In the genomic region with DNA sequence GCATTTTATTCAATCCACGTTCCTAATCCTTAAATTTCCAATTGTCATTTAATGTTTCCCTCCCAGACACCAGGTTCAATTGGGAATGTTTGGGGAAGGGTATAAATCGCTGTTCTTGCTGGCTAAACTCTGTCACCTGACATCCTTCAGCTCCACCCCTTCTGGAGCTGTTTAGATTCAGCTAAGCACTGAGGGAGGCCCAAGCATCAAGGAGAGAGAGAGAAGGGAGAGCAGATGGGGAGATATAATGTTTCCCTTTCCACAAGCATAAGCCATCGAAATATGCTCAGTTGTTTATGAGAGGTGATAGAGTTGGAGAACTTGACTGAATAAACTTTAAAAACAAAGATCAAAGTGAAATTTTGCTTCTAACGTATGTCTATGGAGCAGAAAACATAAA, we compare ENCODE assay signal across 16 cellular contexts. TPM values are rescaled to one million over a fixed set of nuclear protein-coding genes. Genes with fewer than 3 reads are reported as not detected.
A peak's percentile ranks its signal among the peaks of the same experiment; 100 is the strongest.
DNase-seq lines count a peak whose midpoint lies in the region; TF ChIP-seq lines count a peak whose summit lies in the region.
"Had no signal": no experiment of that assay in that cellular context is flagged by ENCODE, and none has a peak within 500 bp of the region (broad histone marks: within the 10 kb centered on the region; RNA-seq: fewer than 3 reads in every experiment).

No MANE protein-coding gene starts in this region.

- no peaks in the 10 kb centered on the region for H3K79me2 ChIP-seq in fibroblast of lung (ENCODE audit: control insufficient read depth, insufficient read depth, low read length)

- no peaks in the 10 kb centered on the region for H4K20me1 ChIP-seq in fibroblast of lung (ENCODE audit: control insufficient read depth, extremely low read depth, insufficient read depth, low read length)

- H3K9ac ChIP-seq in fibroblast of lung (ENCODE audit: insufficient read depth, low read length) (no peak overlapping the region), subcutaneous abdominal adipose tissue (ENCODE audit: low read length in 5 of 5) (peak overlapping the region in 2 of 5 donors; percentile 84 to 92)

- H3K36me3 ChIP-seq in fibroblast of lung (ENCODE audit: control insufficient read depth, insufficient read depth, low read length), result no peaks in the 10 kb centered on the region
- H3K36me3 ChIP-seq in subcutaneous abdominal adipose tissue (ENCODE audit: control insufficient read depth in 5 of 5, insufficient read depth in 5 of 5, low read length in 5 of 5), result peaks cover 0 to 13% (median 3%) of the 10 kb centered on the region in 5 donors

- DNase-seq in NCI-H524 treated with DMSO at 0.1 percent for 48 hours (lab: John Stamatoyannopoulos, UW), result peak; percentile 82
- no peak for DNase-seq in fibroblast of lung (ENCODE audit: low read depth in 2 of 2)
- DNase-seq in medulla oblongata (ENCODE audit: extremely low spot score), result peak; percentile 34
- DNase-seq in activated CD4-positive, alpha-beta T cell treated with anti-CD3 and anti-CD28 coated beads for 48 hours, result no peak
- no peak for DNase-seq in middle frontal gyrus (ENCODE audit: extremely low spot score, low spot score)
- DNase-seq in DMS79 (lab: John Stamatoyannopoulos, UW), result no peak
- DNase-seq in HCEC 1CT, result no peak
- DNase-seq: activated CD4-positive, alpha-beta T cell treated with anti-CD3 and anti-CD28 coated beads for 36 hours; AML-193; caudate nucleus; KBM-7; left cardiac atrium; naive thymus-derived CD8-positive, alpha-beta T cell; NCI-H1417; NCI-H510A treated with DMSO at 0.1 percent for 48 hours had no signal

- peak overlapping the region; percentile 98 for H3K4me2 ChIP-seq in fibroblast of lung (ENCODE audit: extremely low read depth, insufficient read depth, low read length)

- H3K4me1 ChIP-seq in fibroblast of lung (ENCODE audit: control insufficient read depth, extremely low read depth, insufficient read depth, low read length), result peaks cover 7% of the 10 kb centered on the region
- peaks cover 0 to 25% (median 23%) of the 10 kb centered on the region in 5 donors for H3K4me1 ChIP-seq in subcutaneous abdominal adipose tissue (ENCODE audit: control insufficient read depth in 5 of 5, insufficient read depth in 5 of 5, low read length in 5 of 5)

- H3K27ac ChIP-seq in fibroblast of lung (ENCODE audit: insufficient read depth, low read length) (peak overlapping the region; percentile 58), subcutaneous abdominal adipose tissue (ENCODE audit: low read depth, low read length) (peak overlapping the region; percentile 93)

- H3K4me3 ChIP-seq in fibroblast of lung (replicated peaks in 1 of 4; ENCODE audit: control extremely low read depth in 1 of 4, insufficient read depth in 1 of 4, low read depth in 3 of 4, low read length in 4 of 4) (peak overlapping the region in 1 of 4 experiments; percentile 72), subcutaneous abdominal adipose tissue (ENCODE audit: low read depth in 1 of 5, low read length in 5 of 5) (peak overlapping the region; percentile 16 to 84 (median 66))

- H3K27me3 ChIP-seq in fibroblast of lung (ENCODE audit: control insufficient read depth, insufficient read depth, low read length), result no peaks in the 10 kb centered on the region
- peaks cover 0 to 3% (median 0%) of the 10 kb centered on the region in 5 donors for H3K27me3 ChIP-seq in subcutaneous abdominal adipose tissue (ENCODE audit: control insufficient read depth in 5 of 5, insufficient read depth in 4 of 5, low read length in 5 of 5)

- H2AFZ ChIP-seq in fibroblast of lung (ENCODE audit: low read length), result no peak overlapping the region

- H3K9me3 ChIP-seq in fibroblast of lung (ENCODE audit: control insufficient read depth, insufficient read depth, low read depth, low read length) (no peaks in the 10 kb centered on the region), subcutaneous abdominal adipose tissue (ENCODE audit: control insufficient read depth in 5 of 5, low read length in 5 of 5) (no peaks in the 10 kb centered on the region)

- TF ChIP-seq CTCF in fibroblast of lung (conservative IDR thresholded peaks at IDR 0.05 in 1 of 2, IDR thresholded peaks at IDR 0.05 in 1 of 2; ENCODE audit: low read depth in 1 of 2, low read length in 2 of 2), result no peak

RNA-seq across cellular contexts. Expression of a gene that starts 1.8 kb away (rescaled TPM):
- total RNA-seq in fibroblast of lung, result 8.7 and 9.9 TPM in 2 replicates
- polyA plus RNA-seq in fibroblast of lung, result 5.9 and 31.1 TPM in 2 replicates
- polyA plus RNA-seq in fibroblast of lung (2012), result 3.1 and 14.6 TPM in 2 replicates
- 4.1 and 14.0 TPM in 2 replicates for polyA minus RNA-seq in fibroblast of lung (ENCODE audit: low replicate concordance)
- total RNA-seq: activated CD4-positive, alpha-beta T cell treated with anti-CD3 and anti-CD28 coated beads for 36 hours; naive thymus-derived CD8-positive, alpha-beta T cell had no signal
- polyA plus RNA-seq: naive thymus-derived CD8-positive, alpha-beta T cell had no signal

Comparison
In these comparisons a context has a peak if more than half of its experiments do, and no peak if none do; other contexts are left out.
1. DNase-seq: peak in NCI-H524 treated with DMSO at 0.1 percent for 48 hours (single experiment) and medulla oblongata (single experiment); none in fibroblast of lung (0 of 2), activated CD4-positive, alpha-beta T cell treated with anti-CD3 and anti-CD28 coated beads for 48 hours (single experiment), middle frontal gyrus (single experiment), DMS79 (single experiment) and HCEC 1CT (single experiment).